Comparison of ENCODE assay signal across 34 cellular contexts in the genomic region with DNA sequence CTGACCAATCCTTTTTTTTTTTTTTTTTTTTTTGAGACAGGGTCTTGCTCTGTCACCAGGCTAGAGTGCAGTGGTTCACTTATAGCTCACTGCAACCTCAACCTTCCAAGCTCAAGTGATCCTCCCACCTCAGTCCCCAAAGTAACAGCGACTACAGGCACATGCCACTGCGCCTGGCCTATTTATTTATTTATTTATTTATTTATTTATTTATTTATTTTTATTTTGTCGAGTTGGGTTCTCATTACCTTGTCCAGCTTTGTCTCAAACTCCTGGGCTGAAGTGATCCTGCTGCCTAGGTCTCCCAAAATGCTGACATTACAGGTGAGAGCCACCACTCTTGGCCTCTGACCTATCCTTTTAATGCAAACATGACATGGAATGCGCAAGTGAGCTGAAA.
"Had no signal": no experiment of that assay in that cellular context is flagged by ENCODE, and none has a peak within 500 bp of the region (broad histone marks: within the 10 kb centered on the region; RNA-seq: fewer than 3 reads in every experiment).

No MANE protein-coding gene starts in this region.

- H3K27ac ChIP-seq: KMS-11 had no signal

- H3K9ac ChIP-seq: KMS-11 had no signal

- DNase-seq: Kasumi-1, MG63, MM.1S, MV-4-11, NCI-H1048, NCI-H1092, NCI-H1092 treated with DMSO at 0.1 percent for 48 hours, NCI-H1105, NCI-H1105 treated with DMSO at 0.1 percent for 48 hours, NCI-H1417, NCI-H1417 treated with DMSO at 0.1 percent for 48 hours, NCI-H1436, NCI-H1436 treated with DMSO at 0.1 percent for 48 hours, NCI-H146, NCI-H1694, NCI-H1694 treated with DMSO at 0.1 percent for 48 hours, NCI-H187, NCI-H187 treated with DMSO at 0.1 percent for 48 hours, NCI-H1930, NCI-H2029, NCI-H2029 treated with DMSO at 0.1 percent for 48 hours, NCI-H2081, NCI-H2081 treated with DMSO at 0.1 percent for 48 hours, NCI-H2107, NCI-H2171, NCI-H2171 treated with DMSO at 0.1 percent for 48 hours, NCI-H2227 treated with DMSO at 0.1 percent for 48 hours, NCI-H226, NCI-H345, NCI-H446, NCI-H446 treated with DMSO at 0.1 percent for 48 hours, NCI-H510A, NCI-H510A treated with DMSO at 0.1 percent for 48 hours had no signal

- H3K4me3 ChIP-seq: MG63 had no signal

- H3K27me3 ChIP-seq: MG63 had no signal

- H3K4me2 ChIP-seq: KMS-11 had no signal

- H3K36me3 ChIP-seq: MG63 had no signal

- H3K9me3 ChIP-seq: MG63 had no signal
